8 cellular contexts compared by ENCODE assay signal in genomic region chr5:134184155-134185135, GRCh38. TPM values are rescaled to one million over a fixed set of nuclear protein-coding genes. Genes with fewer than 3 reads are reported as not detected.
DNase-seq lines count a peak whose midpoint lies in the region; ATAC-seq and TF ChIP-seq lines count a peak whose summit lies in the region.

No MANE protein-coding gene starts in this region.

- H3K9me3 ChIP-seq in neuronal stem cell (replicated peaks in 1 of 2; ENCODE audit: control insufficient read depth in 2 of 2, insufficient read depth in 1 of 2, low read depth in 1 of 2, low read length in 2 of 2): no peaks in the 10 kb centered on the region

- H3K14ac ChIP-seq in neuronal stem cell (ENCODE audit: low read length): no peak overlapping the region

- no peak overlapping the region for H2BK5ac ChIP-seq in neuronal stem cell (ENCODE audit: low read length)

- H2BK12ac ChIP-seq in neuronal stem cell (ENCODE audit: low read length): no peak overlapping the region

- H2AFZ ChIP-seq in neuronal stem cell (ENCODE audit: low read length): no peak overlapping the region

- TF ChIP-seq CTCF in GM13977 (IDR thresholded peaks at IDR 0.05; ENCODE audit: extremely low read depth, insufficient read depth, missing control alignments): peak; percentile 95

- WGBS in neuronal stem cell (ENCODE audit: extremely low coverage in 2 of 2, insufficient read length in 2 of 2, insufficient replicate concordance in 1 of 2), 2 donors: no CpG with 5 or more reads among the region's 11 CpGs

- H2AK5ac ChIP-seq in neuronal stem cell (ENCODE audit: low read depth, low read length): no peak overlapping the region

- no peak overlapping the region for H3K9ac ChIP-seq in neuronal stem cell (ENCODE audit: low read depth, low read length, poor library complexity)

- H2BK120ac ChIP-seq in neuronal stem cell (ENCODE audit: low read depth, low read length): no peak overlapping the region

- in situ Hi-C loops in GM13977 (cut with MboI; ENCODE audit: low pct_unique_long_range_greater_than_20kb, low sequenced_read_pairs, unreplicated experiment): loop anchor here (5.0 to 10.0 kb wide), 2 partner anchors 103 to 400 kb away; no protein-coding TSS in a partner anchor

- H3K23ac ChIP-seq in neuronal stem cell (ENCODE audit: low read depth, low read length, poor library complexity): no peak overlapping the region

- H4K8ac ChIP-seq in neuronal stem cell (ENCODE audit: low read depth, low read length): no peak overlapping the region

- H3K4ac ChIP-seq in neuronal stem cell (ENCODE audit: low read length): no peak overlapping the region

- H4K91ac ChIP-seq in neuronal stem cell (ENCODE audit: low read depth, low read length, poor library complexity): no peak overlapping the region

- DNase-seq in 8988T: peak; percentile 68
- DNase-seq in GM13977 (ENCODE audit: low spot score): peak; percentile 79
- peak; percentile 83 for DNase-seq in OCI-M1 (lab: John Stamatoyannopoulos, UW)
- DNase-seq in activated T-cell treated with anti-CD3 and anti-CD28 coated beads, Interleukin-2, amount 50 U/mL, for 1 hour: peak; percentile 76
- DNase-seq in fibroblast of peridontal ligament (ENCODE audit: extremely low read depth): peak; percentile 62
- DNase-seq in neuronal stem cell (ENCODE audit: low spot score): peak; percentile 71
- peak; percentile 81 for DNase-seq in superior temporal gyrus (ENCODE audit: extremely low spot score)

- H3K36me3 ChIP-seq in neuronal stem cell (replicated peaks in 1 of 2; ENCODE audit: control insufficient read depth in 2 of 2, insufficient read depth in 2 of 2, low read length in 2 of 2): no peaks in the 10 kb centered on the region

- no peak overlapping the region for H2BK15ac ChIP-seq in neuronal stem cell (ENCODE audit: low read length)

- no peak overlapping the region for H3K4me3 ChIP-seq in neuronal stem cell (ENCODE audit: low read length in 2 of 2)

- no peaks in the 10 kb centered on the region for H3K79me1 ChIP-seq in neuronal stem cell (ENCODE audit: low read depth, low read length)

- no peaks in the 10 kb centered on the region for H3K4me1 ChIP-seq in neuronal stem cell (ENCODE audit: control insufficient read depth in 2 of 2, insufficient read depth in 1 of 2, low read depth in 1 of 2, low read length in 2 of 2)

- H3K27me3 ChIP-seq in neuronal stem cell (ENCODE audit: control insufficient read depth in 3 of 3, insufficient read depth in 3 of 3, low read depth in 1 of 3, low read length in 3 of 3): no peaks in the 10 kb centered on the region

- H3K27ac ChIP-seq in neuronal stem cell (replicated peaks; ENCODE audit: low read length): no peak overlapping the region

- ATAC-seq in HG03175 (IDR thresholded peaks at IDR 0.05; ENCODE audit: unreplicated experiment): peak; percentile 77

- no peak overlapping the region for H3K4me2 ChIP-seq in neuronal stem cell (ENCODE audit: insufficient read depth, low read length, poor library complexity, severe bottlenecking)

- H3K18ac ChIP-seq in neuronal stem cell (ENCODE audit: low read length): no peak overlapping the region

RNA-seq across cellular contexts. Expression of gene SKP1, which starts 7.7 kb away (rescaled TPM):
- polyA plus RNA-seq in neuronal stem cell (2013, experiment 1 of 2): 609 TPM
- 615 TPM for polyA plus RNA-seq in neuronal stem cell (2013, experiment 2 of 2)

RNA-seq across cellular contexts. Expression of gene PPP2CA, which starts 41.4 kb away (rescaled TPM):
- 63.9 TPM for polyA plus RNA-seq in neuronal stem cell (2013, experiment 1 of 2)
- 61.4 TPM for polyA plus RNA-seq in neuronal stem cell (2013, experiment 2 of 2)
